9 cellular contexts compared by ENCODE assay signal in genomic region chr11:72069787-72070251, GRCh38. TPM values are rescaled to one million over a fixed set of nuclear protein-coding genes. Genes with fewer than 3 reads are reported as not detected.
DNase-seq lines count a peak whose midpoint lies in the region; ATAC-seq, FAIRE-seq and TF ChIP-seq lines count a peak whose summit lies in the region.
"Had no signal": no experiment of that assay in that cellular context is flagged by ENCODE, and none has a peak within 500 bp of the region (broad histone marks: within the 10 kb centered on the region; RNA-seq: fewer than 3 reads in every experiment).

No MANE protein-coding gene starts in this region.

- BruUV-seq in HepG2 (replicated peaks; lab: Mats Ljungman, UMichigan) = no TSS peak

- intact Hi-C loops in HepG2 (cut with micrococcal nuclease; ENCODE audit: unreplicated experiment) = no loop called here

- no peak overlapping the region for H3K4me3 ChIP-seq in HepG2 (replicated peaks in 1 of 3; ENCODE audit: insufficient read depth in 1 of 3, low read depth in 2 of 3, low read length in 3 of 3)
- no peak overlapping the region for H3K4me3 ChIP-seq in suprapubic skin
- H3K4me3 ChIP-seq in Karpas-422 (ENCODE audit: low read length) = no peak overlapping the region
- H3K4me3 ChIP-seq: SK-N-MC had no signal

- H3K27me3 ChIP-seq in HepG2 (ENCODE audit: control insufficient read depth in 1 of 2, insufficient read depth in 2 of 2, low read length in 2 of 2) (no peaks in the 10 kb centered on the region), suprapubic skin (no peaks in the 10 kb centered on the region), Karpas-422 (ENCODE audit: low read length) (no peaks in the 10 kb centered on the region)

- no peak for FAIRE-seq in HepG2 (lab: Jason Lieb, UNC)

- H3K27ac ChIP-seq in HepG2 (ENCODE audit: extremely low read length, insufficient read depth, low read length) (no peak overlapping the region), suprapubic skin (peak overlapping the region; percentile 82), Karpas-422 (ENCODE audit: low read length) (no peak overlapping the region)
- H3K27ac ChIP-seq: SK-N-MC had no signal

- WGBS in HepG2 (ENCODE audit: low lambda C conversion rate) = no CpG with 5 or more reads among the region's 2 CpGs
- 7% methylated on average over 2 of the region's 2 CpGs for WGBS in suprapubic skin

- in situ Hi-C loops in HepG2 (cut with HindIII; ENCODE audit: extremely low pct_ligation_motif_present, low pct_unique_long_range_greater_than_20kb) = no loop called here

- peaks cover 26% of the 10 kb centered on the region for H3K4me1 ChIP-seq in HepG2 (ENCODE audit: insufficient read depth, low read length)
- peaks cover 61% of the 10 kb centered on the region for H3K4me1 ChIP-seq in suprapubic skin
- H3K4me1 ChIP-seq in Karpas-422 (ENCODE audit: low read length) = peaks cover 20% of the 10 kb centered on the region

- H4K20me1 ChIP-seq in HepG2 (ENCODE audit: insufficient read depth, low read length) (no peaks in the 10 kb centered on the region), Karpas-422 (ENCODE audit: insufficient read depth, low read depth, low read length) (peaks cover 13% of the 10 kb centered on the region; the same call in 1 of the 2 replicates)

- H3K36me3 ChIP-seq in HepG2 (replicated peaks in 1 of 2; ENCODE audit: control insufficient read depth in 1 of 2, insufficient read depth in 2 of 2, low read length in 2 of 2) = peaks cover 0 to 24% of the 10 kb centered on the region in 2 experiments; a peak in 3 of 5 replicates
- H3K36me3 ChIP-seq in suprapubic skin = peaks cover 3% of the 10 kb centered on the region
- no peaks in the 10 kb centered on the region for H3K36me3 ChIP-seq in Karpas-422 (ENCODE audit: insufficient read depth, low read length)

- TF ChIP-seq EP300 in HepG2 (IDR thresholded peaks at IDR 0.05; ENCODE audit: low read depth in 2 of 2, low read length in 2 of 2) (no peak), HepG2 (CRISPR knock-in tag; IDR thresholded peaks at IDR 0.05; ENCODE audit: borderline replicate concordance) (no peak), suprapubic skin (IDR thresholded peaks at IDR 0.05) (no peak)

- no peak for TF ChIP-seq RAD21 in HepG2 (CRISPR knock-in tag; IDR thresholded peaks at IDR 0.05)

- no peak overlapping the region for H2AFZ ChIP-seq in HepG2 (ENCODE audit: low read length)
- H2AFZ ChIP-seq in Karpas-422 (ENCODE audit: low read length) = no peak overlapping the region

- ATAC-seq in GM21360 (IDR thresholded peaks at IDR 0.05; ENCODE audit: unreplicated experiment) (peak; percentile 62), HepG2 (peak; percentile 82)

- H3K79me2 ChIP-seq in HepG2 (ENCODE audit: insufficient read depth, low read length) = peaks cover 66% of the 10 kb centered on the region
- H3K79me2 ChIP-seq in Karpas-422 (ENCODE audit: low read length) = peaks cover 56% of the 10 kb centered on the region

- H3K9ac ChIP-seq in HepG2 (ENCODE audit: insufficient read depth, low read depth, low read length) (0 out of 2 replicates have a peak overlapping the region, but pooled peaks have one; percentile 1), Karpas-422 (ENCODE audit: low read length) (no peak overlapping the region)

- TF ChIP-seq CTCF in HepG2 (CRISPR knock-in tag; IDR thresholded peaks at IDR 0.05) (no peak), suprapubic skin (IDR thresholded peaks at IDR 0.05) (no peak)

- CTCF ChIA-PET in HepG2 (lab: Yijun Ruan, JAX; ENCODE audit: low intra/inter-chr PET ratio, low total read pairs) = no interaction called here

- DNase-seq in Ammon's horn (ENCODE audit: low spot score) (peak; percentile 79), NOMO-1 treated with DMSO at 0.1 percent for 48 hours (lab: John Stamatoyannopoulos, UW; ENCODE audit: unreplicated experiment) (peak; percentile 90), cerebellar cortex (ENCODE audit: low spot score) (peak; percentile 26), HepG2 (ENCODE audit: low spot score) (peak; percentile 33), suprapubic skin (ENCODE audit: low spot score in 2 of 2) (peak; percentile 89 to 91), Karpas-422 (no peak)
- DNase-seq in stimulated activated CD4-positive, alpha-beta T cell treated with anti-CD3 and anti-CD28 coated beads, Interleukin-4, amount 100 ng/mL, for 1 hour = no peak

- H3K9me3 ChIP-seq in HepG2 (ENCODE audit: low read length) (no peaks in the 10 kb centered on the region), suprapubic skin (no peaks in the 10 kb centered on the region), Karpas-422 (ENCODE audit: low read length) (no peaks in the 10 kb centered on the region)

- H3K4me2 ChIP-seq in HepG2 (ENCODE audit: low read depth, low read length) (no peak overlapping the region), Karpas-422 (ENCODE audit: low read depth, low read length, poor library complexity, severe bottlenecking) (no peak overlapping the region)

- TF ChIP-seq POLR2A in HepG2 (IDR thresholded peaks at IDR 0.05; ENCODE audit: insufficient read depth in 1 of 2, low read depth in 2 of 2, low read length in 2 of 2) (no peak), suprapubic skin (IDR thresholded peaks at IDR 0.05) (peak in 1 of 2 donors; percentile 17)

- POLR2A ChIA-PET in HepG2 (lab: Yijun Ruan, JAX) = interaction anchor here (1.2 kb wide), 1 partner anchor 30 kb away, joined by 7 read pairs; no protein-coding TSS in a partner anchor

- H3K9me2 ChIP-seq in Karpas-422 (replicated peaks; ENCODE audit: insufficient read depth, low read length) = no peaks in the 10 kb centered on the region

RNA-seq across cellular contexts. Expression of gene NUMA1, which starts 10.5 kb away (rescaled TPM):
- total RNA-seq in HepG2 (2016; rRNA removed; fragmentation: Illumina TruSeq; extraction: Trizol) (60.2 and 67.7 TPM in 2 replicates), suprapubic skin (100 to 1,000 TPM; 296 to 845 (median 452) TPM)
- total RNA-seq in HepG2 (2016; cell fraction: cytosol; rRNA removed; fragmentation: Illumina TruSeq; extraction: Trizol; ENCODE audit: low read depth) = 5.2 and 6.6 TPM in 2 replicates
- 55.8 and 59.6 TPM in 2 replicates for total RNA-seq in HepG2 (2016; cell fraction: insoluble cytoplasmic fraction; rRNA removed; fragmentation: Illumina TruSeq; extraction: Trizol)
- total RNA-seq in HepG2 (2016; cell fraction: membrane; rRNA removed; fragmentation: Illumina TruSeq; extraction: Trizol) = 16.9 and 17.1 TPM in 2 replicates
- total RNA-seq in HepG2 (2016; cell fraction: nucleus; rRNA removed; fragmentation: Illumina TruSeq; extraction: Trizol) = 51.9 and 58.7 TPM in 2 replicates
- 57.3 and 65.8 TPM in 2 replicates for polyA plus RNA-seq in HepG2 (2011; rRNA removed)
- 23.8 and 38.7 TPM in 2 replicates for polyA plus RNA-seq in HepG2 (2011; cell fraction: cytosol; rRNA removed)
- 197 and 254 TPM in 2 replicates for polyA plus RNA-seq in HepG2 (2011; cell fraction: nucleus; rRNA removed)
- polyA plus RNA-seq in HepG2 (2012) = 47.1 and 54.6 TPM in 2 replicates
- 2.2 and 2.8 TPM in 2 replicates for polyA plus RNA-seq in HepG2 (2016; cell fraction: cytosol; fragmentation: Illumina TruSeq; extraction: Trizol; ENCODE audit: low read depth)
- polyA plus RNA-seq in HepG2 (2016; cell fraction: insoluble cytoplasmic fraction; fragmentation: Illumina TruSeq; extraction: Trizol; ENCODE audit: low read depth) = 26.9 and 40.2 TPM in 2 replicates
- 4.8 and 6.1 TPM in 2 replicates for polyA plus RNA-seq in HepG2 (2016; cell fraction: membrane; fragmentation: Illumina TruSeq; extraction: Trizol; ENCODE audit: low read depth)
- polyA plus RNA-seq in HepG2 (2016; cell fraction: nucleus; fragmentation: Illumina TruSeq; extraction: Trizol; ENCODE audit: insufficient read depth, low read depth) = 97.1 and 105 TPM in 2 replicates
- 229 and 402 TPM in 2 replicates for polyA minus RNA-seq in HepG2 (2011; rRNA and poly(A)+ RNA removed; ENCODE audit: low replicate concordance)
- 45.5 and 48.0 TPM in 2 replicates for polyA minus RNA-seq in HepG2 (2011; cell fraction: cytosol; rRNA and poly(A)+ RNA removed)
- polyA minus RNA-seq in HepG2 (2011; cell fraction: nucleus; rRNA and poly(A)+ RNA removed) = 93.7 and 98.8 TPM in 2 replicates
- 29.0 and 45.3 TPM in 2 replicates for total RNA-seq in Karpas-422 (2014; rRNA removed; shearing (Covaris generic); ENCODE audit: low replicate concordance)

RNA-seq across cellular contexts. Expression of gene LRRC51, which starts 10.8 kb away (rescaled TPM):
- total RNA-seq in HepG2 (2016; rRNA removed; fragmentation: Illumina TruSeq; extraction: Trizol) = 6.0 and 6.4 TPM in 2 replicates
- total RNA-seq in HepG2 (2016; cell fraction: cytosol; rRNA removed; fragmentation: Illumina TruSeq; extraction: Trizol; ENCODE audit: low read depth) = 5.0 and 9.1 TPM in 2 replicates
- total RNA-seq in HepG2 (2016; cell fraction: insoluble cytoplasmic fraction; rRNA removed; fragmentation: Illumina TruSeq; extraction: Trizol) = 5.4 and 7.4 TPM in 2 replicates
- total RNA-seq in HepG2 (2016; cell fraction: membrane; rRNA removed; fragmentation: Illumina TruSeq; extraction: Trizol) = 11.2 and 16.0 TPM in 2 replicates
- total RNA-seq in HepG2 (2016; cell fraction: nucleus; rRNA removed; fragmentation: Illumina TruSeq; extraction: Trizol) = 1.8 TPM in 2 replicates
- 3.4 and 5.3 TPM in 2 replicates for polyA plus RNA-seq in HepG2 (2011; rRNA removed)
- polyA plus RNA-seq in HepG2 (2011; cell fraction: cytosol; rRNA removed) = 4.4 and 18.0 TPM in 2 replicates
- polyA plus RNA-seq in HepG2 (2011; cell fraction: nucleus; rRNA removed) = 3.6 and 3.9 TPM in 2 replicates
- 2.3 and 4.8 TPM in 2 replicates for polyA plus RNA-seq in HepG2 (2012)
- 11.7 and 14.5 TPM in 2 replicates for polyA plus RNA-seq in HepG2 (2016; cell fraction: cytosol; fragmentation: Illumina TruSeq; extraction: Trizol; ENCODE audit: low read depth)
- polyA plus RNA-seq in HepG2 (2016; cell fraction: insoluble cytoplasmic fraction; fragmentation: Illumina TruSeq; extraction: Trizol; ENCODE audit: low read depth) = 6.4 and 8.4 TPM in 2 replicates
- polyA plus RNA-seq in HepG2 (2016; cell fraction: membrane; fragmentation: Illumina TruSeq; extraction: Trizol; ENCODE audit: low read depth) = 8.9 and 11.6 TPM in 2 replicates
- polyA plus RNA-seq in HepG2 (2016; cell fraction: nucleus; fragmentation: Illumina TruSeq; extraction: Trizol; ENCODE audit: insufficient read depth, low read depth) = 6.2 and 7.2 TPM in 2 replicates
- polyA minus RNA-seq in HepG2 (2011; rRNA and poly(A)+ RNA removed; ENCODE audit: low replicate concordance) = 3.6 and 14.5 TPM in 2 replicates
- 1.5 and 4.6 TPM in 2 replicates for polyA minus RNA-seq in HepG2 (2011; cell fraction: cytosol; rRNA and poly(A)+ RNA removed)
- 1.3 and 1.6 TPM in 2 replicates for polyA minus RNA-seq in HepG2 (2011; cell fraction: nucleus; rRNA and poly(A)+ RNA removed)
- total RNA-seq in suprapubic skin = 1 to 10 TPM; 3.7 to 9.9 (median 6.6) TPM
- 2.3 and 4.6 TPM in 2 replicates for total RNA-seq in Karpas-422 (2014; rRNA removed; shearing (Covaris generic); ENCODE audit: low replicate concordance)

RNA-seq across cellular contexts. Expression of gene LAMTOR1, which starts 33.3 kb away (rescaled TPM):
- 63.4 and 66.0 TPM in 2 replicates for total RNA-seq in HepG2 (2016; rRNA removed; fragmentation: Illumina TruSeq; extraction: Trizol)
- 126 and 135 TPM in 2 replicates for total RNA-seq in HepG2 (2016; cell fraction: cytosol; rRNA removed; fragmentation: Illumina TruSeq; extraction: Trizol; ENCODE audit: low read depth)
- total RNA-seq in HepG2 (2016; cell fraction: insoluble cytoplasmic fraction; rRNA removed; fragmentation: Illumina TruSeq; extraction: Trizol) = 54.5 and 63.4 TPM in 2 replicates
- 137 and 158 TPM in 2 replicates for total RNA-seq in HepG2 (2016; cell fraction: membrane; rRNA removed; fragmentation: Illumina TruSeq; extraction: Trizol)
- 32.3 and 35.3 TPM in 2 replicates for total RNA-seq in HepG2 (2016; cell fraction: nucleus; rRNA removed; fragmentation: Illumina TruSeq; extraction: Trizol)
- 60.4 and 68.2 TPM in 2 replicates for polyA plus RNA-seq in HepG2 (2011; rRNA removed)
- polyA plus RNA-seq in HepG2 (2011; cell fraction: cytosol; rRNA removed) = 55.4 and 70.7 TPM in 2 replicates
- polyA plus RNA-seq in HepG2 (2011; cell fraction: nucleus; rRNA removed) = 50.2 and 55.1 TPM in 2 replicates
- polyA plus RNA-seq in HepG2 (2012) = 45.2 and 46.6 TPM in 2 replicates
- polyA plus RNA-seq in HepG2 (2016; cell fraction: cytosol; fragmentation: Illumina TruSeq; extraction: Trizol; ENCODE audit: low read depth) = 209 and 215 TPM in 2 replicates
- 81.6 and 89.9 TPM in 2 replicates for polyA plus RNA-seq in HepG2 (2016; cell fraction: insoluble cytoplasmic fraction; fragmentation: Illumina TruSeq; extraction: Trizol; ENCODE audit: low read depth)
- 210 and 214 TPM in 2 replicates for polyA plus RNA-seq in HepG2 (2016; cell fraction: membrane; fragmentation: Illumina TruSeq; extraction: Trizol; ENCODE audit: low read depth)
- polyA plus RNA-seq in HepG2 (2016; cell fraction: nucleus; fragmentation: Illumina TruSeq; extraction: Trizol; ENCODE audit: insufficient read depth, low read depth) = 62.0 and 71.8 TPM in 2 replicates
- 222 and 285 TPM in 2 replicates for polyA minus RNA-seq in HepG2 (2011; rRNA and poly(A)+ RNA removed; ENCODE audit: low replicate concordance)
- polyA minus RNA-seq in HepG2 (2011; cell fraction: cytosol; rRNA and poly(A)+ RNA removed) = 43.9 and 45.7 TPM in 2 replicates
- polyA minus RNA-seq in HepG2 (2011; cell fraction: nucleus; rRNA and poly(A)+ RNA removed) = 42.5 and 48.2 TPM in 2 replicates
- 100 to 1,000 TPM in 2 of 4 donors, 10 to 100 TPM in 2; 64.5 to 111 (median 101) TPM for total RNA-seq in suprapubic skin
- total RNA-seq in Karpas-422 (2014; rRNA removed; shearing (Covaris generic); ENCODE audit: low replicate concordance) = 96.5 and 102 TPM in 2 replicates

RNA-seq across cellular contexts. Expression of gene TOMT, which starts 35.9 kb away (rescaled TPM):
- total RNA-seq in HepG2 (2016; rRNA removed; fragmentation: Illumina TruSeq; extraction: Trizol) = not detected in 2 replicates
- not detected in 2 replicates for total RNA-seq in HepG2 (2016; cell fraction: cytosol; rRNA removed; fragmentation: Illumina TruSeq; extraction: Trizol; ENCODE audit: low read depth)
- not detected in 2 replicates for total RNA-seq in HepG2 (2016; cell fraction: insoluble cytoplasmic fraction; rRNA removed; fragmentation: Illumina TruSeq; extraction: Trizol)
- total RNA-seq in HepG2 (2016; cell fraction: membrane; rRNA removed; fragmentation: Illumina TruSeq; extraction: Trizol) = not detected in 2 replicates
- not detected in 2 replicates for total RNA-seq in HepG2 (2016; cell fraction: nucleus; rRNA removed; fragmentation: Illumina TruSeq; extraction: Trizol)
- not detected in 2 replicates for polyA plus RNA-seq in HepG2 (2011; rRNA removed)
- polyA plus RNA-seq in HepG2 (2011; cell fraction: cytosol; rRNA removed) = not detected in 2 replicates
- 0.18 TPM in 1 of 2 replicates, not detected in the other for polyA plus RNA-seq in HepG2 (2011; cell fraction: nucleus; rRNA removed)
- polyA plus RNA-seq in HepG2 (2012) = not detected in 2 replicates
- not detected in 2 replicates for polyA plus RNA-seq in HepG2 (2016; cell fraction: cytosol; fragmentation: Illumina TruSeq; extraction: Trizol; ENCODE audit: low read depth)
- polyA plus RNA-seq in HepG2 (2016; cell fraction: insoluble cytoplasmic fraction; fragmentation: Illumina TruSeq; extraction: Trizol; ENCODE audit: low read depth) = not detected in 2 replicates
- polyA plus RNA-seq in HepG2 (2016; cell fraction: membrane; fragmentation: Illumina TruSeq; extraction: Trizol; ENCODE audit: low read depth) = not detected in 2 replicates
- polyA plus RNA-seq in HepG2 (2016; cell fraction: nucleus; fragmentation: Illumina TruSeq; extraction: Trizol; ENCODE audit: insufficient read depth, low read depth) = not detected in 2 replicates
- not detected in 2 replicates for polyA minus RNA-seq in HepG2 (2011; rRNA and poly(A)+ RNA removed; ENCODE audit: low replicate concordance)
- polyA minus RNA-seq in HepG2 (2011; cell fraction: cytosol; rRNA and poly(A)+ RNA removed) = not detected in 2 replicates
- polyA minus RNA-seq in HepG2 (2011; cell fraction: nucleus; rRNA and poly(A)+ RNA removed) = not detected in 2 replicates
- total RNA-seq in suprapubic skin = not detected
- 0.26 TPM in 1 of 2 replicates, not detected in the other for total RNA-seq in Karpas-422 (2014; rRNA removed; shearing (Covaris generic); ENCODE audit: low replicate concordance)

RNA-seq across cellular contexts. Expression of gene ANAPC15, which starts 42.7 kb away (rescaled TPM):
- total RNA-seq in HepG2 (2016; rRNA removed; fragmentation: Illumina TruSeq; extraction: Trizol) = 25.2 and 25.7 TPM in 2 replicates
- 42.2 and 48.2 TPM in 2 replicates for total RNA-seq in HepG2 (2016; cell fraction: cytosol; rRNA removed; fragmentation: Illumina TruSeq; extraction: Trizol; ENCODE audit: low read depth)
- total RNA-seq in HepG2 (2016; cell fraction: insoluble cytoplasmic fraction; rRNA removed; fragmentation: Illumina TruSeq; extraction: Trizol) = 24.5 and 26.9 TPM in 2 replicates
- total RNA-seq in HepG2 (2016; cell fraction: membrane; rRNA removed; fragmentation: Illumina TruSeq; extraction: Trizol) = 37.1 and 49.0 TPM in 2 replicates
- total RNA-seq in HepG2 (2016; cell fraction: nucleus; rRNA removed; fragmentation: Illumina TruSeq; extraction: Trizol) = 16.1 and 21.3 TPM in 2 replicates
- polyA plus RNA-seq in HepG2 (2011; rRNA removed) = 16.5 and 18.8 TPM in 2 replicates
- 19.3 and 19.5 TPM in 2 replicates for polyA plus RNA-seq in HepG2 (2011; cell fraction: cytosol; rRNA removed)
- polyA plus RNA-seq in HepG2 (2011; cell fraction: nucleus; rRNA removed) = 13.9 and 15.6 TPM in 2 replicates
- polyA plus RNA-seq in HepG2 (2012) = 13.7 and 14.9 TPM in 2 replicates
- 44.0 and 55.6 TPM in 2 replicates for polyA plus RNA-seq in HepG2 (2016; cell fraction: cytosol; fragmentation: Illumina TruSeq; extraction: Trizol; ENCODE audit: low read depth)
- polyA plus RNA-seq in HepG2 (2016; cell fraction: insoluble cytoplasmic fraction; fragmentation: Illumina TruSeq; extraction: Trizol; ENCODE audit: low read depth) = 22.3 and 27.7 TPM in 2 replicates
- 39.1 and 47.1 TPM in 2 replicates for polyA plus RNA-seq in HepG2 (2016; cell fraction: membrane; fragmentation: Illumina TruSeq; extraction: Trizol; ENCODE audit: low read depth)
- polyA plus RNA-seq in HepG2 (2016; cell fraction: nucleus; fragmentation: Illumina TruSeq; extraction: Trizol; ENCODE audit: insufficient read depth, low read depth) = 19.5 and 20.8 TPM in 2 replicates
- 13.6 and 56.8 TPM in 2 replicates for polyA minus RNA-seq in HepG2 (2011; rRNA and poly(A)+ RNA removed; ENCODE audit: low replicate concordance)
- polyA minus RNA-seq in HepG2 (2011; cell fraction: cytosol; rRNA and poly(A)+ RNA removed) = 2.2 and 3.7 TPM in 2 replicates
- 16.4 and 21.0 TPM in 2 replicates for polyA minus RNA-seq in HepG2 (2011; cell fraction: nucleus; rRNA and poly(A)+ RNA removed)
- total RNA-seq in suprapubic skin = 10 to 100 TPM; 20.6 to 32.1 (median 25.6) TPM
- 37.4 and 40.9 TPM in 2 replicates for total RNA-seq in Karpas-422 (2014; rRNA removed; shearing (Covaris generic); ENCODE audit: low replicate concordance)

Comparison
In these comparisons a context has a peak if more than half of its experiments do, and no peak if none do; other contexts are left out.
1. DNase-seq: peak in Ammon's horn (single experiment), NOMO-1 treated with DMSO at 0.1 percent for 48 hours (single experiment), cerebellar cortex (single experiment), HepG2 (single experiment) and suprapubic skin (2 of 2); none in Karpas-422 (single experiment) and stimulated activated CD4-positive, alpha-beta T cell treated with anti-CD3 and anti-CD28 coated beads, Interleukin-4, amount 100 ng/mL, for 1 hour (single experiment).